Comparison of ENCODE assay signal across 3 cellular contexts in the genomic region with DNA sequence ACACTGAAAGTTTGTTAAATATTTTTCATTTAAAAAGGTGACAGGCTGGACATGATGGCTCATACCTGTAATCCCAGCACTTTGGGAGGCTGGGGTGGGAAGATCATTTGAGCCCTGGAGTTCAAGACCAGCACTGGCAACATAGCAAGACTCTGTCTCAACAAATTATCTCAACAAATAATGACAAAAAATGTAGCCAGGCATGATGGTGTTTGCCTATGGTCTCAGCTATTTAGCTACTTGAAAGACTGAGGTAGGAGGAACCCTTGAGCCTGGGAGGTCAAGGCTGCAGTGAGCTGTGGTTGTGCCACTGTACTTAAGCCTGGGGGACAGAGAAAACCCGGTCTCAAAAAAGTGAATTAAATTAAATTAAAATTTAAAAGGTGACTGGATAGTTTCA. TPM values are rescaled to one million over a fixed set of nuclear protein-coding genes. Genes with fewer than 3 reads are reported as not detected.
"Had no signal": no experiment of that assay in that cellular context is flagged by ENCODE, and none has a peak within 500 bp of the region (broad histone marks: within the 10 kb centered on the region; RNA-seq: fewer than 3 reads in every experiment).

No MANE protein-coding gene starts in this region.

- H3K4me3 ChIP-seq: GM12878 had no signal

- DNase-seq: GDM1, GF-D8 had no signal

RNA-seq across cellular contexts. Expression of a gene that starts 56.0 kb away (rescaled TPM):
- polyA plus RNA-seq: GM12878 had no signal
